Comparison of ENCODE assay signal across 8 cellular contexts in genomic region chr3:108089544-108089943, GRCh38. TPM values are rescaled to one million over a fixed set of nuclear protein-coding genes. Genes with fewer than 3 reads are reported as not detected.
DNase-seq lines count a peak whose midpoint lies in the region; ATAC-seq and TF ChIP-seq lines count a peak whose summit lies in the region.

No MANE protein-coding gene starts in this region.

- H2AFZ ChIP-seq in MM.1S (ENCODE audit: low read length), result no peak overlapping the region

- no peaks in the 10 kb centered on the region for H3K36me3 ChIP-seq in CD8-positive, alpha-beta T cell (ENCODE audit: insufficient read depth, low read length)
- no peaks in the 10 kb centered on the region for H3K36me3 ChIP-seq in MM.1S (replicated peaks; ENCODE audit: insufficient read depth, low read length)

- peak overlapping the region; percentile 99 for H3K27ac Mint-ChIP-seq in CD8-positive, alpha-beta T cell
- H3K27ac Mint-ChIP-seq in nephron progenitor cell, result no peak overlapping the region

- H3F3A ChIP-seq in MM.1S (ENCODE audit: insufficient read depth, low read length), result peaks cover 21% of the 10 kb centered on the region

- CTCF ChIA-PET in CD8-positive, alpha-beta T cell (lab: Charles Lee), result interaction anchor here (0.6 to 1.6 kb wide), 5 partner anchors 11 to 162 kb away, joined by 3 to 6 read pairs (median 4); no protein-coding TSS in a partner anchor

- peaks cover 64% of the 10 kb centered on the region for H3K4me1 ChIP-seq in CD8-positive, alpha-beta T cell (ENCODE audit: insufficient read depth, low read length)
- peaks cover 5% of the 10 kb centered on the region; the same call in 1 of the 2 replicates for H3K4me1 ChIP-seq in MM.1S (ENCODE audit: low read length)

- peak overlapping the region; percentile 91 for H3K4me3 ChIP-seq in CD8-positive, alpha-beta T cell (ENCODE audit: low read depth, low read length)
- H3K4me3 ChIP-seq in MM.1S (ENCODE audit: low read length), result peak overlapping the region; percentile 94

- H3K36me3 Mint-ChIP-seq in CD8-positive, alpha-beta T cell, result peaks cover 12% of the 10 kb centered on the region
- no peaks in the 10 kb centered on the region for H3K36me3 Mint-ChIP-seq in nephron progenitor cell (ENCODE audit: low read depth)

- H3K79me2 ChIP-seq in MM.1S (ENCODE audit: low read length), result peaks cover 61% of the 10 kb centered on the region

- H3K27ac ChIP-seq in CD8-positive, alpha-beta T cell (ENCODE audit: low read depth, low read length), result peak overlapping the region; percentile 93
- peak overlapping the region; percentile 87; the same call in 1 of the 2 replicates for H3K27ac ChIP-seq in MM.1S (ENCODE audit: low read length)

- no peak for ATAC-seq in CD8-positive, alpha-beta T cell
- ATAC-seq in HG03045 (IDR thresholded peaks at IDR 0.05; ENCODE audit: unreplicated experiment) (no peak), GM19035 (IDR thresholded peaks at IDR 0.05; ENCODE audit: unreplicated experiment) (no peak)

- no peaks in the 10 kb centered on the region for H3K9me2 ChIP-seq in MM.1S (replicated peaks; ENCODE audit: insufficient read depth, low read length)

- no peaks in the 10 kb centered on the region for H3K27me3 ChIP-seq in CD8-positive, alpha-beta T cell (ENCODE audit: insufficient read depth, low read length)
- no peaks in the 10 kb centered on the region for H3K27me3 ChIP-seq in MM.1S (replicated peaks; ENCODE audit: insufficient read depth, low read length)

- peak overlapping the region; percentile 95 for H3K4me2 ChIP-seq in MM.1S (ENCODE audit: low read depth, low read length)

- no peak for TF ChIP-seq CTCF in CD8-positive, alpha-beta T cell (IDR thresholded peaks at IDR 0.05)
- TF ChIP-seq CTCF in MM.1S (IDR thresholded peaks at IDR 0.05; ENCODE audit: low read length) (no peak), nephron progenitor cell (IDR thresholded peaks at IDR 0.05) (no peak)

- H3K9ac ChIP-seq in MM.1S (ENCODE audit: low read length), result peak overlapping the region; percentile 95

- no peaks in the 10 kb centered on the region for H3K9me3 Mint-ChIP-seq in CD8-positive, alpha-beta T cell
- peaks cover 10% of the 10 kb centered on the region for H3K9me3 Mint-ChIP-seq in nephron progenitor cell

- H3K4me3 Mint-ChIP-seq in CD8-positive, alpha-beta T cell, result peak overlapping the region; percentile 98
- peak overlapping the region; percentile 97 for H3K4me3 Mint-ChIP-seq in nephron progenitor cell

- POLR2A ChIA-PET in CD8-positive, alpha-beta T cell (lab: Charles Lee), result interaction anchor here (1.1 to 8.7 kb wide), 6 partner anchors 9 to 134 kb away, joined by 3 to 103 read pairs (median 6); partner anchors contain the start of gene IFT57

- no peaks in the 10 kb centered on the region for H3K27me3 Mint-ChIP-seq in CD8-positive, alpha-beta T cell (ENCODE audit: low read depth)
- H3K27me3 Mint-ChIP-seq in nephron progenitor cell (ENCODE audit: low read depth, poor library complexity), result peaks cover 38% of the 10 kb centered on the region

- intact Hi-C loops in CD8-positive, alpha-beta T cell (cut with DNase I, micrococcal nuclease), result loop anchor here (1.0 to 10.0 kb wide), 7 partner anchors 9 to 745 kb away; no protein-coding TSS in a partner anchor

- DNase-seq in CD8-positive, alpha-beta T cell, result no peak
- peak; percentile 17 for DNase-seq in MM.1S
- peak; percentile 37 for DNase-seq in dermis blood vessel endothelial cell
- no peak for DNase-seq in nephron progenitor cell
- no peak for DNase-seq in dedifferentiated amniotic fluid mesenchymal stem cell (ENCODE audit: extremely low spot score)
- DNase-seq in HUDEP-2 (lab: John Stamatoyannopoulos, UW; ENCODE audit: unreplicated experiment in 76 of 76), result no peak

- H3K4me1 Mint-ChIP-seq in CD8-positive, alpha-beta T cell (ENCODE audit: low read depth), result peaks cover 30% of the 10 kb centered on the region
- H3K4me1 Mint-ChIP-seq in nephron progenitor cell, result peaks cover 17% of the 10 kb centered on the region

- no peaks in the 10 kb centered on the region for H3K9me3 ChIP-seq in CD8-positive, alpha-beta T cell (ENCODE audit: low read length)
- no peaks in the 10 kb centered on the region for H3K9me3 ChIP-seq in MM.1S (replicated peaks; ENCODE audit: insufficient read depth, low read length)

- H4K20me1 ChIP-seq in MM.1S (ENCODE audit: insufficient read depth, low read length), result 0 out of 2 replicates have a peak, but pooled peaks cover 9% of the 10 kb centered on the region

RNA-seq across cellular contexts. Expression of gene CD47, which starts 1.3 kb away (rescaled TPM):
- total RNA-seq in CD8-positive, alpha-beta T cell, result 100 to 1,000 TPM; 118 to 125 TPM
- total RNA-seq in dermis blood vessel endothelial cell, result 85.6 and 113 TPM in 2 replicates

Comparison
In these comparisons a context has a peak if more than half of its experiments do, and no peak if none do; other contexts are left out.
1. DNase-seq: peak in MM.1S (single experiment) and dermis blood vessel endothelial cell (single experiment); none in CD8-positive, alpha-beta T cell (0 of 7), nephron progenitor cell (single experiment), dedifferentiated amniotic fluid mesenchymal stem cell (single experiment) and HUDEP-2 (0 of 76).